8 cellular contexts compared by ENCODE assay signal in genomic region chr17:55577011-55577586, GRCh38.
DNase-seq lines count a peak whose midpoint lies in the region; ATAC-seq, FAIRE-seq and TF ChIP-seq lines count a peak whose summit lies in the region.

No MANE protein-coding gene starts in this region.

- H3K4me1 ChIP-seq in CD8-positive, alpha-beta memory T cell (ENCODE audit: insufficient read depth, low read length), result peaks cover 29% of the 10 kb centered on the region

- H3K36me3 ChIP-seq in CD8-positive, alpha-beta memory T cell (ENCODE audit: insufficient read depth, low read length), result no peaks in the 10 kb centered on the region

- H3K9me3 ChIP-seq in CD8-positive, alpha-beta memory T cell (ENCODE audit: low read length), result no peaks in the 10 kb centered on the region

- peak overlapping the region; percentile 76 for H3K27ac ChIP-seq in CD8-positive, alpha-beta memory T cell (ENCODE audit: low read depth, low read length)

- H3K27me3 ChIP-seq in CD8-positive, alpha-beta memory T cell (ENCODE audit: insufficient read depth, low read length, poor library complexity, severe bottlenecking), result no peaks in the 10 kb centered on the region

- POLR2A ChIA-PET in CD8-positive, alpha-beta memory T cell (lab: Charles Lee), result interaction anchor here (0.6 to 0.7 kb wide), 2 partner anchors 18 to 1020 kb away, joined by 3 to 4 read pairs; no protein-coding TSS in a partner anchor

- H3K36me3 Mint-ChIP-seq in CD8-positive, alpha-beta memory T cell, result no peaks in the 10 kb centered on the region

- peak overlapping the region; percentile 55 for H3K4me3 ChIP-seq in CD8-positive, alpha-beta memory T cell (ENCODE audit: low read length)

- H3K4me1 Mint-ChIP-seq in CD8-positive, alpha-beta memory T cell, result peaks cover 5 to 7% (median 7%) of the 10 kb centered on the region in 3 donors

- no peak for FAIRE-seq in D721Med (lab: Jason Lieb, UNC)

- no peak overlapping the region for H3K27ac Mint-ChIP-seq in CD8-positive, alpha-beta memory T cell

- peaks cover 0 to 2% (median 0%) of the 10 kb centered on the region in 5 donors for H3K9me3 Mint-ChIP-seq in CD8-positive, alpha-beta memory T cell

- no peak overlapping the region for H3K4me3 Mint-ChIP-seq in CD8-positive, alpha-beta memory T cell

- peak in 3 of 5 donors; percentile 13 to 43 (median 14) for DNase-seq in CD8-positive, alpha-beta memory T cell
- DNase-seq in HT1080 (ENCODE audit: low read depth) (peak; percentile 65), fibroblast of peridontal ligament (ENCODE audit: extremely low read depth) (peak; percentile 89), retina (peak; percentile 39), D721Med (ENCODE audit: insufficient read length, low spot score) (no peak)
- peak; percentile 21 for DNase-seq in activated CD4-positive, alpha-beta T cell treated with anti-CD3 and anti-CD28 coated beads, Interleukin-2, amount 50 U/mL, for 4 hours

- CTCF ChIA-PET in CD8-positive, alpha-beta memory T cell (lab: Charles Lee), result no interaction called here

- TF ChIP-seq CTCF in D721Med (IDR thresholded peaks at IDR 0.05; ENCODE audit: insufficient read depth, missing control alignments), result no peak

- peaks cover 1 to 7% of the 10 kb centered on the region in 2 donors for H3K27me3 Mint-ChIP-seq in CD8-positive, alpha-beta memory T cell

- ATAC-seq in GM21390 (IDR thresholded peaks at IDR 0.05; ENCODE audit: unreplicated experiment), result peak; percentile 46
- ATAC-seq in HG03439 (IDR thresholded peaks at IDR 0.05; ENCODE audit: unreplicated experiment), result no peak
